ENCODE assay signal across 36 cellular contexts in genomic region chr22:25223269-25223850, GRCh38. TPM values are rescaled to one million over a fixed set of nuclear protein-coding genes. Genes with fewer than 3 reads are reported as not detected.
"Had no signal": no experiment of that assay in that cellular context is flagged by ENCODE, and none has a peak within 500 bp of the region (broad histone marks: within the 10 kb centered on the region; RNA-seq: fewer than 3 reads in every experiment).

No MANE protein-coding gene starts in this region.

- H3K27ac ChIP-seq: ascending aorta, cardiac muscle cell, colonic mucosa, dorsolateral prefrontal cortex, lower lobe of right lung, prostate gland, sigmoid colon, upper lobe of left lung had no signal

- ATAC-seq: effector memory CD8-positive, alpha-beta T cell; left colon; lower lobe of right lung; natural killer cell; stimulated activated memory B cell treated with anti-CD40 and anti-IgM and Interleukin-4, amounts not matched to agents 10 μg/mL and 1 μg/mL and 100 μg/mL, for 72 hours; stimulated activated naive CD8-positive, alpha-beta T cell treated with anti-CD3 and anti-CD28 coated beads, Interleukin-15, amount 100 ng/mL, for 72 hours had no signal

- FAIRE-seq: kidney, small intestine had no signal

- H3K27me3 ChIP-seq: ascending aorta, colonic mucosa, upper lobe of left lung had no signal

- H3K4me1 ChIP-seq: ascending aorta, colonic mucosa, lower lobe of right lung, prostate gland, sigmoid colon, upper lobe of left lung had no signal

- DNase-seq: activated CD4-positive, alpha-beta memory T cell treated with anti-CD3 and anti-CD28 coated beads for 36 hours; activated CD4-positive, alpha-beta T cell treated with anti-CD3 and anti-CD28 coated beads, Interleukin-2, amount 10 ng/mL, durations not matched to agents 24 days and 14 days; activated CD4-positive, CD25-positive, alpha-beta regulatory T cell treated with anti-CD3 and anti-CD28 coated beads, Interleukin-2, amount 50 U/mL, for 72 hours; activated CD8-positive, alpha-beta memory T cell treated with anti-CD3 and anti-CD28 coated beads, Interleukin-2, amount 50 U/mL, for 4 hours; activated gamma-delta T cell; activated naive CD4-positive, alpha-beta T cell treated with anti-CD3 and anti-CD28 coated beads, Interleukin-2, amount 10 ng/mL, durations not matched to agents 7 days and 5 days; activated naive CD8-positive, alpha-beta T cell treated with anti-CD3 and anti-CD28 coated beads, Interleukin-2, amount 10 ng/mL, durations not matched to agents 7 days and 5 days; activated T-cell treated with anti-CD3 and anti-CD28 coated beads, Interleukin-2, amount 50 U/mL, for 24 hours; cerebellar nuclear complex; colonic mucosa; dorsolateral prefrontal cortex; effector memory CD8-positive, alpha-beta T cell; erythroblast; head of caudate nucleus; hippocampal formation; kidney; left colon; lower lobe of right lung; mesenchymal stem cell; natural killer cell; retina; sigmoid colon; small intestine; stimulated activated CD4-positive, alpha-beta T cell treated with anti-CD3 and anti-CD28 coated beads, Interleukin-4, amount 100 ng/mL, for 4 hours; stimulated activated CD8-positive, alpha-beta memory T cell treated with anti-CD3 and anti-CD28 coated beads, Interleukin-4, amount 100 ng/mL, for 48 hours; stimulated activated naive CD8-positive, alpha-beta T cell treated with anti-CD3 and anti-CD28 coated beads, Interleukin-15, amount 100 ng/mL, for 72 hours; substantia nigra; T-helper 9 cell; upper lobe of left lung had no signal

RNA-seq across cellular contexts. Expression of gene CRYBB2, which starts 3.9 kb away (rescaled TPM):
- total RNA-seq: activated CD4-positive, alpha-beta memory T cell treated with anti-CD3 and anti-CD28 coated beads for 36 hours; activated CD4-positive, alpha-beta T cell treated with anti-CD3 and anti-CD28 coated beads, Interleukin-2, amount 10 ng/mL, durations not matched to agents 24 days and 14 days; activated CD8-positive, alpha-beta memory T cell treated with anti-CD3 and anti-CD28 coated beads for 36 hours; activated naive CD8-positive, alpha-beta T cell treated with anti-CD3 and anti-CD28 coated beads, Interleukin-2, amount 10 ng/mL, durations not matched to agents 7 days and 5 days; ascending aorta; cardiac muscle cell; colonic mucosa; kidney; lower lobe of right lung; mononuclear cell; natural killer cell; osteocyte had no signal
- polyA plus RNA-seq: cardiac muscle cell had no signal

RNA-seq across cellular contexts. Expression of gene CRYBB3, which starts 23.7 kb away (rescaled TPM):
- total RNA-seq: ascending aorta, cardiac muscle cell, kidney, mononuclear cell, osteocyte, sigmoid colon had no signal
